In the genomic region with DNA sequence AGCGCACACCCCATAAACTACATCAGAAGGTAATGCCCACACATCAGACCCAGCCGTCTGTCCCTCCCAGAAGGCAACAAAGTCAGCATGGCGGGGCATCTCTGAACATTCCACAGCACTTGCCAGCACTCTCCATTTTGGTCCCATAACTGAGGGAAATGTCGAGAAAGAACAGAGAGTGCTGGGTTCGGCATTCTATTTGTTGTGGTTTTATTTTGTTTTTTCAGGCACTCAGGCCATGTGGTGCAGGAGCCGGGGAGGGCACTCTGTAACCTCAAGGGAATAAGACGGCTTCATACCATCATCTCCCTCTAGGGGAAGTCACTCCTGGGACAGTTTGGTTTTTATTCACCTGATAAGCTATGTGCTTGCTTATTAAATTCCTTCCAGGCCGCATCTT, we compare ENCODE assay signal across 14 cellular contexts.
DNase-seq lines count a peak whose midpoint lies in the region; ATAC-seq and TF ChIP-seq lines count a peak whose summit lies in the region.
"Had no signal": no experiment of that assay in that cellular context is flagged by ENCODE, and none has a peak within 500 bp of the region (broad histone marks: within the 10 kb centered on the region; RNA-seq: fewer than 3 reads in every experiment).

No MANE protein-coding gene starts in this region.

- no peaks in the 10 kb centered on the region for H3K9me3 ChIP-seq in HAP-1
- H3K9me3 ChIP-seq: adrenal gland, heart right ventricle, ovary had no signal

- TF ChIP-seq CTCF in brain microvascular endothelial cell (IDR thresholded peaks at IDR 0.05; ENCODE audit: low read depth, low read length, missing control alignments) (peak; percentile 43), retinal pigment epithelial cell (conservative IDR thresholded peaks at IDR 0.05; ENCODE audit: low read depth, low read length) (peak; percentile 22)

- H3K27ac ChIP-seq in brain microvascular endothelial cell: no peak overlapping the region
- H3K27ac ChIP-seq: adrenal gland, heart right ventricle, ovary had no signal

- ATAC-seq in HG02981 (IDR thresholded peaks at IDR 0.05; ENCODE audit: unreplicated experiment) (no peak), GM19324 (IDR thresholded peaks at IDR 0.05; ENCODE audit: low FRiP score, unreplicated experiment) (no peak)

- in situ Hi-C loops in brain microvascular endothelial cell (cut with HindIII; ENCODE audit: low pct_ligation_motif_present, low sequenced_read_pairs): no loop called here
- in situ Hi-C loops in HAP-1 (cut with MboI; ENCODE audit: low sequenced_read_pairs): no loop called here

- no peaks in the 10 kb centered on the region for H3K27me3 ChIP-seq in brain microvascular endothelial cell (replicated peaks)
- H3K27me3 ChIP-seq in HAP-1 (ENCODE audit: low read depth): peaks cover 12% of the 10 kb centered on the region
- H3K27me3 ChIP-seq: adrenal gland, heart right ventricle, ovary had no signal

- H3K4me1 ChIP-seq in HAP-1: no peaks in the 10 kb centered on the region
- H3K4me1 ChIP-seq: adrenal gland had no signal

- DNase-seq in Daoy (ENCODE audit: low read depth): peak; percentile 37
- DNase-seq in M059J (ENCODE audit: low read depth): peak; percentile 28
- DNase-seq in brain microvascular endothelial cell: no peak
- no peak for DNase-seq in retinal pigment epithelial cell (ENCODE audit: low read depth)
- DNase-seq in HAP-1 (ENCODE audit: low spot score in 2 of 2): no peak
- DNase-seq in NK-92 treated with Interleukin-12 subunit alpha and Interleukin-12 subunit beta, amount 100 ng/mL, for 24 hours (lab: John Stamatoyannopoulos, UW): no peak
- DNase-seq: CD4-positive, alpha-beta T cell; heart right ventricle; NCI-H2081; ovary; stimulated activated CD4-positive, alpha-beta T cell treated with anti-CD3 and anti-CD28 coated beads, Interleukin-2, amount 100 ng/mL, for 48 hours had no signal

- H3K36me3 ChIP-seq in brain microvascular endothelial cell (replicated peaks): no peaks in the 10 kb centered on the region
- H3K36me3 ChIP-seq in HAP-1 (replicated peaks): no peaks in the 10 kb centered on the region
- H3K36me3 ChIP-seq: adrenal gland, ovary had no signal

- H3K4me3 ChIP-seq in brain microvascular endothelial cell (ENCODE audit: low read depth, low read length) (no peak overlapping the region), retinal pigment epithelial cell (ENCODE audit: low read length) (no peak overlapping the region), HAP-1 (no peak overlapping the region)
- H3K4me3 ChIP-seq: adrenal gland, heart right ventricle, ovary had no signal

Comparison
In these comparisons a context has a peak if more than half of its experiments do, and no peak if none do; other contexts are left out.
1. DNase-seq: peak in Daoy (single experiment) and M059J (single experiment); none in brain microvascular endothelial cell (single experiment), retinal pigment epithelial cell (single experiment), HAP-1 (0 of 2) and NK-92 treated with Interleukin-12 subunit alpha and Interleukin-12 subunit beta, amount 100 ng/mL, for 24 hours (single experiment).